In genomic region chr6:101784094-101784493, GRCh38 we compare ENCODE assay signal across 5 cellular contexts.
"Had no signal": no experiment of that assay in that cellular context is flagged by ENCODE, and none has a peak within 500 bp of the region (broad histone marks: within the 10 kb centered on the region; RNA-seq: fewer than 3 reads in every experiment).

No MANE protein-coding gene starts in this region.

- DNase-seq: GOT3, H9, HCEC 1CT, IMR-90 had no signal

- H3K4me3 Mint-ChIP-seq: H9 had no signal

- H3K4me3 ChIP-seq: K562 had no signal

- ATAC-seq: K562 had no signal
